1 cellular context compared by ENCODE assay signal in genomic region chr9:123109540-123110279, GRCh38.
TF ChIP-seq lines count a peak whose summit lies in the region.

No MANE protein-coding gene starts in this region.

TF ChIP-seq in HepG2, 621 proteins besides CTCF, POLR2A, EP300 and RAD21 (continued from another document):
- no peak for TF ChIP-seq SOX13 (IDR thresholded peaks at IDR 0.05)
- peak in 1 of 2 experiments; percentile 61; a peak in 2 of 4 replicates for TF ChIP-seq SOX13 (CRISPR knock-in tag; conservative IDR thresholded peaks at IDR 0.05 in 1 of 2, IDR thresholded peaks at IDR 0.05 in 1 of 2)
